Comparison of ENCODE assay signal across 10 cellular contexts in genomic region chr11:5605849-5606248, GRCh38. TPM values are rescaled to one million over a fixed set of nuclear protein-coding genes. Genes with fewer than 3 reads are reported as not detected.
DNase-seq lines count a peak whose midpoint lies in the region; ATAC-seq and TF ChIP-seq lines count a peak whose summit lies in the region.
"Had no signal": no experiment of that assay in that cellular context is flagged by ENCODE, and none has a peak within 500 bp of the region (broad histone marks: within the 10 kb centered on the region; RNA-seq: fewer than 3 reads in every experiment).

No MANE protein-coding gene starts in this region.

- H3K9me3 ChIP-seq in uterus = no peaks in the 10 kb centered on the region
- H3K9me3 ChIP-seq: esophagus squamous epithelium had no signal

- H3K27me3 Mint-ChIP-seq in osteocyte (ENCODE audit: unreplicated experiment) = no peaks in the 10 kb centered on the region
- H3K27me3 Mint-ChIP-seq: activated naive CD4-positive, alpha-beta T cell treated with anti-CD3 and anti-CD28 coated beads, Interleukin-2, amount 50 U/mL, for 24 hours; stimulated activated naive CD8-positive, alpha-beta T cell treated with anti-CD3 and anti-CD28 coated beads, Interleukin-15, amount 100 ng/mL, for 72 hours had no signal

- intact Hi-C loops in uterus (cut with DNase I; ENCODE audit: low total_unique reads) = no loop called here

- no peak overlapping the region for H3K27ac ChIP-seq in uterus

- in situ Hi-C loops in GM13977 (cut with MboI; ENCODE audit: low pct_unique_long_range_greater_than_20kb, low sequenced_read_pairs, unreplicated experiment) (no loop called here), astrocyte of the cerebellum (cut with HindIII; ENCODE audit: low sequenced_read_pairs) (no loop called here)

- peaks cover 22% of the 10 kb centered on the region for H3K4me1 Mint-ChIP-seq in osteocyte (ENCODE audit: unreplicated experiment)
- H3K4me1 Mint-ChIP-seq: activated naive CD4-positive, alpha-beta T cell treated with anti-CD3 and anti-CD28 coated beads, Interleukin-2, amount 50 U/mL, for 24 hours; stimulated activated naive CD8-positive, alpha-beta T cell treated with anti-CD3 and anti-CD28 coated beads, Interleukin-15, amount 100 ng/mL, for 72 hours had no signal

- TF ChIP-seq CTCF in GM13977 (IDR thresholded peaks at IDR 0.05; ENCODE audit: extremely low read depth, insufficient read depth, missing control alignments) (peak; percentile 15), astrocyte of the cerebellum (IDR thresholded peaks at IDR 0.05; ENCODE audit: low read depth, low read length, missing control alignments) (no peak), osteocyte (IDR thresholded peaks at IDR 0.05) (no peak), uterus (IDR thresholded peaks at IDR 0.05) (no peak)

- ATAC-seq in HG03196 (IDR thresholded peaks at IDR 0.05; ENCODE audit: unreplicated experiment) = no peak
- ATAC-seq: stimulated activated naive CD8-positive, alpha-beta T cell treated with anti-CD3 and anti-CD28 coated beads, Interleukin-15, amount 100 ng/mL, for 72 hours had no signal

- DNase-seq in GM13977 (ENCODE audit: low spot score) (no peak), astrocyte of the cerebellum (ENCODE audit: low read depth) (peak; percentile 80), osteocyte (ENCODE audit: extremely low spot score, unreplicated experiment) (peak; percentile 68), uterus (no peak), NK-92 (lab: John Stamatoyannopoulos, UW; ENCODE audit: unreplicated experiment) (no peak)
- DNase-seq: esophagus squamous epithelium; NCI-H1417; stimulated activated naive CD8-positive, alpha-beta T cell treated with anti-CD3 and anti-CD28 coated beads, Interleukin-15, amount 100 ng/mL, for 72 hours had no signal

- H3K4me3 ChIP-seq in astrocyte of the cerebellum (ENCODE audit: low read depth, low read length) (no peak overlapping the region), uterus (no peak overlapping the region)
- H3K4me3 ChIP-seq: esophagus squamous epithelium had no signal

- TF ChIP-seq POLR2A in uterus (IDR thresholded peaks at IDR 0.05) = no peak

- no peaks in the 10 kb centered on the region for H3K36me3 ChIP-seq in uterus

- H3K27me3 ChIP-seq in uterus = no peaks in the 10 kb centered on the region
- H3K27me3 ChIP-seq: esophagus squamous epithelium had no signal

- peak overlapping the region; percentile 39 for H3K27ac Mint-ChIP-seq in osteocyte (ENCODE audit: unreplicated experiment)
- H3K27ac Mint-ChIP-seq: activated naive CD4-positive, alpha-beta T cell treated with anti-CD3 and anti-CD28 coated beads, Interleukin-2, amount 50 U/mL, for 24 hours; stimulated activated naive CD8-positive, alpha-beta T cell treated with anti-CD3 and anti-CD28 coated beads, Interleukin-15, amount 100 ng/mL, for 72 hours had no signal

- no peaks in the 10 kb centered on the region for H3K4me1 ChIP-seq in uterus

- no peaks in the 10 kb centered on the region for H3K9me3 Mint-ChIP-seq in osteocyte (ENCODE audit: unreplicated experiment)
- H3K9me3 Mint-ChIP-seq: activated naive CD4-positive, alpha-beta T cell treated with anti-CD3 and anti-CD28 coated beads, Interleukin-2, amount 50 U/mL, for 24 hours; stimulated activated naive CD8-positive, alpha-beta T cell treated with anti-CD3 and anti-CD28 coated beads, Interleukin-15, amount 100 ng/mL, for 72 hours had no signal

- H3K4me3 Mint-ChIP-seq in osteocyte (ENCODE audit: unreplicated experiment) = no peak overlapping the region
- H3K4me3 Mint-ChIP-seq: activated naive CD4-positive, alpha-beta T cell treated with anti-CD3 and anti-CD28 coated beads, Interleukin-2, amount 50 U/mL, for 24 hours; stimulated activated naive CD8-positive, alpha-beta T cell treated with anti-CD3 and anti-CD28 coated beads, Interleukin-15, amount 100 ng/mL, for 72 hours had no signal

- no peaks in the 10 kb centered on the region for H3K36me3 Mint-ChIP-seq in osteocyte (ENCODE audit: unreplicated experiment)
- H3K36me3 Mint-ChIP-seq: activated naive CD4-positive, alpha-beta T cell treated with anti-CD3 and anti-CD28 coated beads, Interleukin-2, amount 50 U/mL, for 24 hours had no signal

RNA-seq across cellular contexts. Expression of gene TRIM6, which starts 9.4 kb away (rescaled TPM):
- total RNA-seq in osteocyte = 1.9 TPM in 2 replicates
- 10 to 100 TPM in 1 of 4 donors, 1 to 10 TPM in 3; 4.3 to 11.5 (median 7.2) TPM for total RNA-seq in uterus

RNA-seq across cellular contexts. Expression of gene TRIM34, which starts 19.0 kb away (rescaled TPM):
- total RNA-seq in osteocyte (4.6 and 5.6 TPM in 2 replicates), uterus (10 to 100 TPM in 1 of 4 donors, 1 to 10 TPM in 3; 1.5 to 12.2 (median 6.0) TPM)

RNA-seq across cellular contexts. Expression of gene OR52B6, which starts 25.2 kb away (rescaled TPM):
- not detected in 2 replicates for total RNA-seq in osteocyte
- total RNA-seq in uterus = not detected
- total RNA-seq: esophagus squamous epithelium had no signal

RNA-seq across cellular contexts. Expression of gene OR52H1, which starts 57.5 kb away (rescaled TPM):
- total RNA-seq in osteocyte (not detected in 2 replicates), uterus (10 to 100 TPM in 1 of 4 donors, 1 to 10 TPM in 2, not detected in 1; 2.1 to 13.8 (median 2.1) TPM)

Comparison
In these comparisons a context has a peak if more than half of its experiments do, and no peak if none do; other contexts are left out.
1. DNase-seq: peak in astrocyte of the cerebellum (single experiment) and osteocyte (single experiment); none in GM13977 (single experiment), uterus (0 of 2) and NK-92 (single experiment).